Comparison of ENCODE assay signal across 9 cellular contexts in the genomic region with DNA sequence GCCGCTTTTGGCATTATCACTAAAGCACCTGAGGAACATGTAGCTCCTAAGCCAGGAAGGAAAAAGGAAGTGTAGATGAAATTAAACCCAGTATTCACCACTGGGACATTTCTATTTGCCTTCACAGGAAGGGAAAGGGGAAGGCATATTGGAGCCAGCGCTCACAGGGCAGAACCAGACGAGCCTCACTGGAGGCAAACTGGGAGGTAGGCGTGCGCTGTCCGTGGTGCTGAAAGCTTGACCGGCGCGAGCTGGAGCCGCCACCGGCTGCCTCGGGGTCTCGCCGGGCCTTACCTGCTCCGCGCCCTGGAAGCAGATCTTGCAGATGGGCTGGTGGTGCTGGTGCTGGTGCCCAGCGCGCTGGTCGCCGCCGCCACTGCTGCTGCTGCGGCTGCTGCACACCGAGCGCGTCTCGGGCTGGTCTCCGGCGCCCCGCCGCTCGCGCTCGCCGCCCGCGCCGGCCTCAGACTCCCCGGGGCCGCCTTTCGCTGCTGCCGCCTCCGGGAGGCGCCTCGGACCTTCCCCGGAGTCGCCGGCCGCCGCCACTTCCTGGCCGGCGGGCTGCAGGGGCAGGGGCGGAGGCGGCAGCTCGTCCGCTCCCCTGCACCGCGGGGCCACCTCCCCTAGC. TPM values are rescaled to one million over a fixed set of nuclear protein-coding genes. Genes with fewer than 3 reads are reported as not detected.
DNase-seq lines count a peak whose midpoint lies in the region; ATAC-seq, FAIRE-seq and TF ChIP-seq lines count a peak whose summit lies in the region.
"Had no signal": no experiment of that assay in that cellular context is flagged by ENCODE, and none has a peak within 500 bp of the region (broad histone marks: within the 10 kb centered on the region; RNA-seq: fewer than 3 reads in every experiment).

No MANE protein-coding gene starts in this region.

- TF ChIP-seq CTCF in A549 (IDR thresholded peaks at IDR 0.05), result no peak

- H3K36me3 ChIP-seq in iPS-20b (ENCODE audit: insufficient read depth, low read depth, low read length), result no peaks in the 10 kb centered on the region

- no peak overlapping the region for H3K4me3 ChIP-seq in A549
- peak overlapping the region; percentile 53; the same call in 1 of the 2 replicates for H3K4me3 ChIP-seq in iPS-20b (ENCODE audit: low read length)

- TF ChIP-seq POLR2A in A549 (IDR thresholded peaks at IDR 0.05; ENCODE audit: low read length), result no peak

- FAIRE-seq in A549 (lab: Jason Lieb, UNC), result no peak
- FAIRE-seq: G401.6 had no signal

- ATAC-seq in A549 (no peak), GM19351 (IDR thresholded peaks at IDR 0.05; ENCODE audit: unreplicated experiment) (no peak)

- TF ChIP-seq RAD21 in A549 (conservative IDR thresholded peaks at IDR 0.05 in 1 of 2, IDR thresholded peaks at IDR 0.05 in 1 of 2), result no peak

- H3K9me3 ChIP-seq in A549 (no peaks in the 10 kb centered on the region), iPS-20b (ENCODE audit: insufficient read depth, low read depth, low read length) (no peaks in the 10 kb centered on the region)

- POLR2A ChIA-PET in A549 (lab: Yijun Ruan, JAX) (no interaction called here), HEK293T (lab: Yijun Ruan, JAX) (no interaction called here)

- no peak for TF ChIP-seq EP300 in A549 (IDR thresholded peaks at IDR 0.05)

- H3K27ac ChIP-seq in A549 (no peak overlapping the region), iPS-20b (ENCODE audit: low read length) (no peak overlapping the region)

- DNase-seq in A549 (ENCODE audit: low read depth in 1 of 2, low spot score in 1 of 2), result no peak
- peak; percentile 53 for DNase-seq in HEK293T (ENCODE audit: extremely low spot score)
- peak; percentile 34 to 59 for DNase-seq in SHP77 (lab: John Stamatoyannopoulos, UW)
- DNase-seq in T47D (ENCODE audit: low read depth in 1 of 2, low spot score in 1 of 2), result peak; percentile 70 to 85
- DNase-seq in smooth muscle cell of the brain vasculature (ENCODE audit: low read depth, low spot score), result peak; percentile 26
- no peak for DNase-seq in NCI-H446 (lab: John Stamatoyannopoulos, UW)

- WGBS in A549 (ENCODE audit: missing lambda C conversion rate), result 71% methylated on average over 47 of the region's 57 CpGs

- in situ Hi-C loops in T47D (cut with HindIII; ENCODE audit: low pct_unique_long_range_greater_than_20kb, low sequenced_read_pairs), result no loop called here

- H3K9ac ChIP-seq in iPS-20b (ENCODE audit: low read depth, low read length), result no peak overlapping the region

- no peak overlapping the region for H3K4me2 ChIP-seq in A549

- H3K4me1 ChIP-seq in A549 (no peaks in the 10 kb centered on the region), iPS-20b (ENCODE audit: insufficient read depth, low read length) (0 out of 2 replicates have a peak, but pooled peaks cover 3% of the 10 kb centered on the region)

- H3K27me3 ChIP-seq in iPS-20b (ENCODE audit: insufficient read depth, low read length), result peaks cover 59% of the 10 kb centered on the region

- CTCF ChIA-PET in A549 (lab: Yijun Ruan, JAX) (no interaction called here), HEK293T (lab: Yijun Ruan, JAX) (interaction anchor here (0.5 kb wide), 1 partner anchor 155 kb away, joined by 3 read pairs; no protein-coding TSS in a partner anchor)

TF ChIP-seq in A549, 52 proteins besides CTCF, POLR2A, EP300 and RAD21 (continues in another document):
- TF ChIP-seq POLR2AphosphoS2 (conservative IDR thresholded peaks at IDR 0.05; ENCODE audit: low read length) (no peak), BHLHE40 (IDR thresholded peaks at IDR 0.05; ENCODE audit: low read depth, low read length) (no peak), ZC3H11A (IDR thresholded peaks at IDR 0.05) (no peak)
- TF ChIP-seq, protein P1, sequence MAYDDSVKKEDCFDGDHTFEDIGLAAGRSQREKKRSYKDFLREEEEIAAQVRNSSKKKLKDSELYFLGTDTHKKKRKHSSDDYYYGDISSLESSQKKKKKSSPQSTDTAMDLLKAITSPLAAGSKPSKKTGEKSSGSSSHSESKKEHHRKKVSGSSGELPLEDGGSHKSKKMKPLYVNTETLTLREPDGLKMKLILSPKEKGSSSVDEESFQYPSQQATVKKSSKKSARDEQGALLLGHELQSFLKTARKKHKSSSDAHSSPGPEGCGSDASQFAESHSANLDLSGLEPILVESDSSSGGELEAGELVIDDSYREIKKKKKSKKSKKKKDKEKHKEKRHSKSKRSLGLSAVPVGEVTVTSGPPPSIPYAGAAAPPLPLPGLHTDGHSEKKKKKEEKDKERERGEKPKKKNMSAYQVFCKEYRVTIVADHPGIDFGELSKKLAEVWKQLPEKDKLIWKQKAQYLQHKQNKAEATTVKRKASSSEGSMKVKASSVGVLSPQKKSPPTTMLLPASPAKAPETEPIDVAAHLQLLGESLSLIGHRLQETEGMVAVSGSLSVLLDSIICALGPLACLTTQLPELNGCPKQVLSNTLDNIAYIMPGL (CRISPR knock-in tag; IDR thresholded peaks at IDR 0.05; ENCODE audit: borderline replicate concordance), result no peak
- TF ChIP-seq, protein P2, sequence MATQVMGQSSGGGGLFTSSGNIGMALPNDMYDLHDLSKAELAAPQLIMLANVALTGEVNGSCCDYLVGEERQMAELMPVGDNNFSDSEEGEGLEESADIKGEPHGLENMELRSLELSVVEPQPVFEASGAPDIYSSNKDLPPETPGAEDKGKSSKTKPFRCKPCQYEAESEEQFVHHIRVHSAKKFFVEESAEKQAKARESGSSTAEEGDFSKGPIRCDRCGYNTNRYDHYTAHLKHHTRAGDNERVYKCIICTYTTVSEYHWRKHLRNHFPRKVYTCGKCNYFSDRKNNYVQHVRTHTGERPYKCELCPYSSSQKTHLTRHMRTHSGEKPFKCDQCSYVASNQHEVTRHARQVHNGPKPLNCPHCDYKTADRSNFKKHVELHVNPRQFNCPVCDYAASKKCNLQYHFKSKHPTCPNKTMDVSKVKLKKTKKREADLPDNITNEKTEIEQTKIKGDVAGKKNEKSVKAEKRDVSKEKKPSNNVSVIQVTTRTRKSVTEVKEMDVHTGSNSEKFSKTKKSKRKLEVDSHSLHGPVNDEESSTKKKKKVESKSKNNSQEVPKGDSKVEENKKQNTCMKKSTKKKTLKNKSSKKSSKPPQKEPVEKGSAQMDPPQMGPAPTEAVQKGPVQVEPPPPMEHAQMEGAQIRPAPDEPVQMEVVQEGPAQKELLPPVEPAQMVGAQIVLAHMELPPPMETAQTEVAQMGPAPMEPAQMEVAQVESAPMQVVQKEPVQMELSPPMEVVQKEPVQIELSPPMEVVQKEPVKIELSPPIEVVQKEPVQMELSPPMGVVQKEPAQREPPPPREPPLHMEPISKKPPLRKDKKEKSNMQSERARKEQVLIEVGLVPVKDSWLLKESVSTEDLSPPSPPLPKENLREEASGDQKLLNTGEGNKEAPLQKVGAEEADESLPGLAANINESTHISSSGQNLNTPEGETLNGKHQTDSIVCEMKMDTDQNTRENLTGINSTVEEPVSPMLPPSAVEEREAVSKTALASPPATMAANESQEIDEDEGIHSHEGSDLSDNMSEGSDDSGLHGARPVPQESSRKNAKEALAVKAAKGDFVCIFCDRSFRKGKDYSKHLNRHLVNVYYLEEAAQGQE (IDR thresholded peaks at IDR 0.05), result peak; percentile 84

TF ChIP-seq in HEK293T, 16 proteins besides CTCF, POLR2A, EP300 and RAD21:
- TF ChIP-seq L3MBTL2 (conservative IDR thresholded peaks at IDR 0.05) (no peak), NFRKB (IDR thresholded peaks at IDR 0.05) (no peak), SUZ12 (IDR thresholded peaks at IDR 0.05) (no peak), BHLHE40 (IDR thresholded peaks at IDR 0.05; ENCODE audit: borderline replicate concordance) (no peak)

RNA-seq across cellular contexts. Expression of a gene that starts 0.7 kb away (rescaled TPM):
- polyA plus RNA-seq in A549 (2011; rRNA removed) (not detected in 2 replicates), A549 (2017; fragmentation: RNase III; extraction: RNeasy Plus Mini Kit Qiagen cat#74134 plus additional on column Dnase treatment) (not detected in 3 replicates)
- not detected in 2 replicates for polyA plus RNA-seq in A549 (2012; cell fraction: cytosol; rRNA removed)
- polyA plus RNA-seq in A549 (2012; cell fraction: nucleus; rRNA removed), result not detected in 2 replicates
- not detected in 2 replicates for polyA minus RNA-seq in A549 (2011; rRNA and poly(A)+ RNA removed)

Comparison
In these comparisons a context has a peak if more than half of its experiments do, and no peak if none do; other contexts are left out.
1. DNase-seq: peak in HEK293T (single experiment), SHP77 (2 of 2), T47D (2 of 2) and smooth muscle cell of the brain vasculature (single experiment); none in A549 (0 of 2) and NCI-H446 (0 of 2).